16 cellular contexts compared by ENCODE assay signal in the genomic region with DNA sequence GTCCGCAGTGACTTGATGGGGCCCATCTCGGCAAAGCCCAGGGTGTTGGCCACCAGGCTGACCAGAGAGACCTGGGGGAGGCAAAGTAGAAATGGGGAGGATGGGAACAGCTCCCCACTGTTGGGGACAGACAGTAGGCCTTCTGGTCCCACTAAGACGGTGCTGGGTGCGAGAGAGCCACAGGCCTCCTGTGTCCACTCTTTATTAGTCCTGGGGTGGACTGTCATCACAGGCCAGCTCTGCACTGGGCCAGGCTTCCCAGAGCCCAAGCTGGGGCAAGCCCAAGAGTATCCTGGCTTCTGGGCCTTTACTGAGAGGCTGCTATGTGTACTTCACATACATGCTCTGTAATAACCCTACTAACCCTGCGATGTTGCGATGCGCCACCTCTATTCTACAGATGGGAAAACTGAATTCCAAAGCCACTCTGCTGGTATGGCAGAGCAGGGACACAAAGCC.
DNase-seq lines count a peak whose midpoint lies in the region; ATAC-seq and TF ChIP-seq lines count a peak whose summit lies in the region.
"Had no signal": no experiment of that assay in that cellular context is flagged by ENCODE, and none has a peak within 500 bp of the region (broad histone marks: within the 10 kb centered on the region; RNA-seq: fewer than 3 reads in every experiment).

No MANE protein-coding gene starts in this region.

- no peak overlapping the region for H3K27ac ChIP-seq in lower lobe of right lung
- H3K27ac ChIP-seq: GM23248, HL-60 had no signal

- intact Hi-C loops in lower lobe of right lung (cut with DNase I) (no loop called here), sciatic nerve (cut with DNase I) (no loop called here)

- H3K4me1 ChIP-seq in lower lobe of right lung, result no peaks in the 10 kb centered on the region

- no peaks in the 10 kb centered on the region for H3K36me3 Mint-ChIP-seq in activated T-cell treated with anti-CD3 and anti-CD28 coated beads, Interleukin-2, amount 50 U/mL, for 24 hours (ENCODE audit: low read depth)
- no peaks in the 10 kb centered on the region for H3K36me3 Mint-ChIP-seq in chondrocyte (ENCODE audit: low read depth)

- peak; percentile 8 for DNase-seq in activated T-cell treated with anti-CD3 and anti-CD28 coated beads, Interleukin-2, amount 50 U/mL, for 24 hours
- DNase-seq in activated T-cell treated with anti-CD3 and anti-CD28 coated beads, Interleukin-2, amount 50 U/mL, for 1 hour, result no peak
- peak; percentile 52 for DNase-seq in chondrocyte (ENCODE audit: low spot score)
- DNase-seq in lower lobe of right lung, result peak; percentile 33
- DNase-seq in sciatic nerve (ENCODE audit: low spot score), result peak; percentile 23
- DNase-seq in hippocampal formation (lab: John Stamatoyannopoulos, UW), result no peak
- no peak for DNase-seq in SHP77 treated with DMSO at 0.1 percent for 48 hours (lab: John Stamatoyannopoulos, UW)
- DNase-seq in 8988T, result no peak
- DNase-seq: C1 segment of cervical spinal cord, Calu3, DMS 273 treated with DMSO at 0.1 percent for 48 hours, GM23248 had no signal

- H3K27me3 Mint-ChIP-seq in activated T-cell treated with anti-CD3 and anti-CD28 coated beads, Interleukin-2, amount 50 U/mL, for 24 hours, result no peaks in the 10 kb centered on the region
- no peaks in the 10 kb centered on the region for H3K27me3 Mint-ChIP-seq in chondrocyte (ENCODE audit: low read depth)
- H3K27me3 Mint-ChIP-seq: CD4-positive, alpha-beta T cell had no signal

- no peak overlapping the region for H3K27ac Mint-ChIP-seq in activated T-cell treated with anti-CD3 and anti-CD28 coated beads, Interleukin-2, amount 50 U/mL, for 24 hours
- H3K27ac Mint-ChIP-seq in chondrocyte (ENCODE audit: unreplicated experiment), result no peak overlapping the region
- H3K27ac Mint-ChIP-seq: B cell; CD4-positive, alpha-beta T cell had no signal

- TF ChIP-seq CTCF in chondrocyte (IDR thresholded peaks at IDR 0.05), result no peak
- no peak for TF ChIP-seq CTCF in lower lobe of right lung (IDR thresholded peaks at IDR 0.05)

- no peak overlapping the region for H3K4me3 ChIP-seq in lower lobe of right lung
- H3K4me3 ChIP-seq: GM23248 had no signal

- no peaks in the 10 kb centered on the region for H3K27me3 ChIP-seq in lower lobe of right lung (ENCODE audit: low read depth)

- no peaks in the 10 kb centered on the region for H3K9me3 ChIP-seq in lower lobe of right lung

- ATAC-seq in lower lobe of right lung, result no peak
- no peak for ATAC-seq in sciatic nerve
- ATAC-seq: HCT116 had no signal

- no peaks in the 10 kb centered on the region for H3K9me3 Mint-ChIP-seq in activated T-cell treated with anti-CD3 and anti-CD28 coated beads, Interleukin-2, amount 50 U/mL, for 24 hours
- peaks cover 3% of the 10 kb centered on the region for H3K9me3 Mint-ChIP-seq in chondrocyte (ENCODE audit: low read depth)
- H3K9me3 Mint-ChIP-seq: CD4-positive, alpha-beta T cell had no signal

- H3K4me3 Mint-ChIP-seq in activated T-cell treated with anti-CD3 and anti-CD28 coated beads, Interleukin-2, amount 50 U/mL, for 24 hours, result no peak overlapping the region
- no peak overlapping the region for H3K4me3 Mint-ChIP-seq in chondrocyte (ENCODE audit: unreplicated experiment)
- H3K4me3 Mint-ChIP-seq: B cell; CD4-positive, alpha-beta T cell had no signal

- H3K4me1 Mint-ChIP-seq in activated T-cell treated with anti-CD3 and anti-CD28 coated beads, Interleukin-2, amount 50 U/mL, for 24 hours (ENCODE audit: low read depth), result no peaks in the 10 kb centered on the region
- H3K4me1 Mint-ChIP-seq in chondrocyte (ENCODE audit: low read depth), result no peaks in the 10 kb centered on the region
- H3K4me1 Mint-ChIP-seq: B cell had no signal

- H3K36me3 ChIP-seq in lower lobe of right lung, result no peaks in the 10 kb centered on the region

Comparison
In these comparisons a context has a peak if more than half of its experiments do, and no peak if none do; other contexts are left out.
1. DNase-seq: peak in activated T-cell treated with anti-CD3 and anti-CD28 coated beads, Interleukin-2, amount 50 U/mL, for 24 hours (single experiment), chondrocyte (single experiment), lower lobe of right lung (single experiment) and sciatic nerve (single experiment); none in activated T-cell treated with anti-CD3 and anti-CD28 coated beads, Interleukin-2, amount 50 U/mL, for 1 hour (single experiment), hippocampal formation (0 of 2), SHP77 treated with DMSO at 0.1 percent for 48 hours (single experiment) and 8988T (single experiment).